Comparison of ENCODE assay signal across 1 cellular context in the genomic region with DNA sequence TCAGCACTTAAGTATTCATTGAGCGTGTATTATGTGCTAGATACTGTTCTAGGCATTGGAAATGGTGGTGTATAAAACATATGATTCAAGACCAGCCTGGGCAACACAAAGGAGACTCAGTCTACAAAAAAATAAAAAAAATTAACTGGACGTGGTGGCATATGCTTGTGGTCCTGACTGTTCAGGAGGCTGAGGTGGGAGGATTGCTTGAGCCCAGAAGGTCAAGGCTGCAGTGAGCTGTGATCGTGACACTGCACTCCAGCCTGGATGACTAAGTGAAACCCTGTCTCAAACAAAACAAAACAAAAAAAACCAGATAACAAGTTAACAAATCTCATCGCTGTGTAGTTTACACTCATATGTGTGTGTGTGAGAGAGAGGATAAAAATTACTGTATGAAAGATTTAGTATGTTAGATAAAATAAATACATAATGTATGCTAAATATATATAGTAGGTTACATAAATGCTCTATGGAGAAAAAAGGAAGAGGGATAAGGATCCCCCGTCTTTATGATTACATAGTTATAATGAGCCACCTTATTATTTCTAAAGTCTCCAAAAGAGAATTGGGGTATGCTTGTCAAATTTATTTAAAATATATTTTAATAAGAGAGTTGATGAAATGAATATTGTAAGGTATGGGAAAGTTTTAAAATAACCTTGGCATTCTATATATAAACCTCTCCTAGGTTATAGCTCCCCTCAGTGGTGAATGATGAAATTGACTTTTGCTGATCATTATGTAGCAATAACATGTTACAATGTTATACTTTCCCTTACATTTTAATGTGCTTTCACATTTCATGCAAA.
A peak's percentile ranks its signal among the peaks of the same experiment; 100 is the strongest.
TF ChIP-seq lines count a peak whose summit lies in the region.

No MANE protein-coding gene starts in this region.

TF ChIP-seq in HepG2, 621 proteins besides CTCF, POLR2A, EP300 and RAD21 (continued from another document and continues in another):
- TF ChIP-seq MZF1 (CRISPR knock-in tag; IDR thresholded peaks at IDR 0.05; ENCODE audit: borderline replicate concordance) = no peak
- TF ChIP-seq, protein P1, sequence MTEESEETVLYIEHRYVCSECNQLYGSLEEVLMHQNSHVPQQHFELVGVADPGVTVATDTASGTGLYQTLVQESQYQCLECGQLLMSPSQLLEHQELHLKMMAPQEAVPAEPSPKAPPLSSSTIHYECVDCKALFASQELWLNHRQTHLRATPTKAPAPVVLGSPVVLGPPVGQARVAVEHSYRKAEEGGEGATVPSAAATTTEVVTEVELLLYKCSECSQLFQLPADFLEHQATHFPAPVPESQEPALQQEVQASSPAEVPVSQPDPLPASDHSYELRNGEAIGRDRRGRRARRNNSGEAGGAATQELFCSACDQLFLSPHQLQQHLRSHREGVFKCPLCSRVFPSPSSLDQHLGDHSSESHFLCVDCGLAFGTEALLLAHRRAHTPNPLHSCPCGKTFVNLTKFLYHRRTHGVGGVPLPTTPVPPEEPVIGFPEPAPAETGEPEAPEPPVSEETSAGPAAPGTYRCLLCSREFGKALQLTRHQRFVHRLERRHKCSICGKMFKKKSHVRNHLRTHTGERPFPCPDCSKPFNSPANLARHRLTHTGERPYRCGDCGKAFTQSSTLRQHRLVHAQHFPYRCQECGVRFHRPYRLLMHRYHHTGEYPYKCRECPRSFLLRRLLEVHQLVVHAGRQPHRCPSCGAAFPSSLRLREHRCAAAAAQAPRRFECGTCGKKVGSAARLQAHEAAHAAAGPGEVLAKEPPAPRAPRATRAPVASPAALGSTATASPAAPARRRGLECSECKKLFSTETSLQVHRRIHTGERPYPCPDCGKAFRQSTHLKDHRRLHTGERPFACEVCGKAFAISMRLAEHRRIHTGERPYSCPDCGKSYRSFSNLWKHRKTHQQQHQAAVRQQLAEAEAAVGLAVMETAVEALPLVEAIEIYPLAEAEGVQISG (CRISPR knock-in tag; IDR thresholded peaks at IDR 0.05) = 0 out of 2 replicates have a peak, but pooled peaks have one; percentile 18
- TF ChIP-seq MIER2 (CRISPR knock-in tag; IDR thresholded peaks at IDR 0.05) = no peak
- no peak for TF ChIP-seq HNRNPLL (IDR thresholded peaks at IDR 0.05; ENCODE audit: low read depth, low read length, poor library complexity, severe bottlenecking)
- peak; percentile 27; the same call in 1 of the 2 replicates for TF ChIP-seq FOXO1 (CRISPR knock-in tag; IDR thresholded peaks at IDR 0.05)
- TF ChIP-seq, protein P2, sequence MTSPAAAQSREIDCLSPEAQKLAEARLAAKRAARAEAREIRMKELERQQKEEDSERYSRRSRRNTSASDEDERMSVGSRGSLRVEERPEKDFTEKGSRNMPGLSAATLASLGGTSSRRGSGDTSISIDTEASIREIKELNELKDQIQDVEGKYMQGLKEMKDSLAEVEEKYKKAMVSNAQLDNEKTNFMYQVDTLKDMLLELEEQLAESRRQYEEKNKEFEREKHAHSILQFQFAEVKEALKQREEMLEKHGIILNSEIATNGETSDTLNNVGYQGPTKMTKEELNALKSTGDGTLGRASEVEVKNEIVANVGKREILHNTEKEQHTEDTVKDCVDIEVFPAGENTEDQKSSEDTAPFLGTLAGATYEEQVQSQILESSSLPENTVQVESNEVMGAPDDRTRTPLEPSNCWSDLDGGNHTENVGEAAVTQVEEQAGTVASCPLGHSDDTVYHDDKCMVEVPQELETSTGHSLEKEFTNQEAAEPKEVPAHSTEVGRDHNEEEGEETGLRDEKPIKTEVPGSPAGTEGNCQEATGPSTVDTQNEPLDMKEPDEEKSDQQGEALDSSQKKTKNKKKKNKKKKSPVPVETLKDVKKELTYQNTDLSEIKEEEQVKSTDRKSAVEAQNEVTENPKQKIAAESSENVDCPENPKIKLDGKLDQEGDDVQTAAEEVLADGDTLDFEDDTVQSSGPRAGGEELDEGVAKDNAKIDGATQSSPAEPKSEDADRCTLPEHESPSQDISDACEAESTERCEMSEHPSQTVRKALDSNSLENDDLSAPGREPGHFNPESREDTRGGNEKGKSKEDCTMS (CRISPR knock-in tag; conservative IDR thresholded peaks at IDR 0.05) = no peak
- TF ChIP-seq ZNF644 (CRISPR knock-in tag; IDR thresholded peaks at IDR 0.05; ENCODE audit: low read depth) = peak; percentile 59; the same call in 1 of the 2 replicates
- no peak for TF ChIP-seq CHD2 (IDR thresholded peaks at IDR 0.05; ENCODE audit: low read depth, low read length)
- TF ChIP-seq ZNF841 (CRISPR knock-in tag; IDR thresholded peaks at IDR 0.05; ENCODE audit: borderline replicate concordance) = no peak
- TF ChIP-seq, protein P3, sequence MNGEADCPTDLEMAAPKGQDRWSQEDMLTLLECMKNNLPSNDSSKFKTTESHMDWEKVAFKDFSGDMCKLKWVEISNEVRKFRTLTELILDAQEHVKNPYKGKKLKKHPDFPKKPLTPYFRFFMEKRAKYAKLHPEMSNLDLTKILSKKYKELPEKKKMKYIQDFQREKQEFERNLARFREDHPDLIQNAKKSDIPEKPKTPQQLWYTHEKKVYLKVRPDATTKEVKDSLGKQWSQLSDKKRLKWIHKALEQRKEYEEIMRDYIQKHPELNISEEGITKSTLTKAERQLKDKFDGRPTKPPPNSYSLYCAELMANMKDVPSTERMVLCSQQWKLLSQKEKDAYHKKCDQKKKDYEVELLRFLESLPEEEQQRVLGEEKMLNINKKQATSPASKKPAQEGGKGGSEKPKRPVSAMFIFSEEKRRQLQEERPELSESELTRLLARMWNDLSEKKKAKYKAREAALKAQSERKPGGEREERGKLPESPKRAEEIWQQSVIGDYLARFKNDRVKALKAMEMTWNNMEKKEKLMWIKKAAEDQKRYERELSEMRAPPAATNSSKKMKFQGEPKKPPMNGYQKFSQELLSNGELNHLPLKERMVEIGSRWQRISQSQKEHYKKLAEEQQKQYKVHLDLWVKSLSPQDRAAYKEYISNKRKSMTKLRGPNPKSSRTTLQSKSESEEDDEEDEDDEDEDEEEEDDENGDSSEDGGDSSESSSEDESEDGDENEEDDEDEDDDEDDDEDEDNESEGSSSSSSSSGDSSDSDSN (CRISPR knock-in tag; IDR thresholded peaks at IDR 0.05) = no peak
- no peak for TF ChIP-seq SMAD1 (CRISPR knock-in tag; IDR thresholded peaks at IDR 0.05; ENCODE audit: borderline replicate concordance, low read depth)
- no peak for TF ChIP-seq TCF12 (IDR thresholded peaks at IDR 0.05)
- TF ChIP-seq TCF12 (CRISPR knock-in tag; IDR thresholded peaks at IDR 0.05) = no peak
- TF ChIP-seq KAT2B (IDR thresholded peaks at IDR 0.05; ENCODE audit: borderline replicate concordance, low read depth, low read length) = no peak
- TF ChIP-seq FOXK1 (CRISPR knock-in tag; IDR thresholded peaks at IDR 0.05; ENCODE audit: borderline replicate concordance, low read depth) = peak; percentile 66
- no peak for TF ChIP-seq ZFX (CRISPR knock-in tag; IDR thresholded peaks at IDR 0.05; ENCODE audit: low read depth)
- TF ChIP-seq ZNF619 (CRISPR knock-in tag; IDR thresholded peaks at IDR 0.05) = no peak
- TF ChIP-seq, protein P4, sequence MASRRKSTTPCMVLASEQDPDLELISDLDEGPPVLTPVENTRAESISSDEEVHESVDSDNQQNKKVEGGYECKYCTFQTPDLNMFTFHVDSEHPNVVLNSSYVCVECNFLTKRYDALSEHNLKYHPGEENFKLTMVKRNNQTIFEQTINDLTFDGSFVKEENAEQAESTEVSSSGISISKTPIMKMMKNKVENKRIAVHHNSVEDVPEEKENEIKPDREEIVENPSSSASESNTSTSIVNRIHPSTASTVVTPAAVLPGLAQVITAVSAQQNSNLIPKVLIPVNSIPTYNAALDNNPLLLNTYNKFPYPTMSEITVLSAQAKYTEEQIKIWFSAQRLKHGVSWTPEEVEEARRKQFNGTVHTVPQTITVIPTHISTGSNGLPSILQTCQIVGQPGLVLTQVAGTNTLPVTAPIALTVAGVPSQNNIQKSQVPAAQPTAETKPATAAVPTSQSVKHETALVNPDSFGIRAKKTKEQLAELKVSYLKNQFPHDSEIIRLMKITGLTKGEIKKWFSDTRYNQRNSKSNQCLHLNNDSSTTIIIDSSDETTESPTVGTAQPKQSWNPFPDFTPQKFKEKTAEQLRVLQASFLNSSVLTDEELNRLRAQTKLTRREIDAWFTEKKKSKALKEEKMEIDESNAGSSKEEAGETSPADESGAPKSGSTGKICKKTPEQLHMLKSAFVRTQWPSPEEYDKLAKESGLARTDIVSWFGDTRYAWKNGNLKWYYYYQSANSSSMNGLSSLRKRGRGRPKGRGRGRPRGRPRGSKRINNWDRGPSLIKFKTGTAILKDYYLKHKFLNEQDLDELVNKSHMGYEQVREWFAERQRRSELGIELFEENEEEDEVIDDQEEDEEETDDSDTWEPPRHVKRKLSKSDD (CRISPR knock-in tag; IDR thresholded peaks at IDR 0.05; ENCODE audit: low read depth) = no peak
- TF ChIP-seq ELF3 (CRISPR knock-in tag; IDR thresholded peaks at IDR 0.05) = peak; percentile 62
- TF ChIP-seq ZNF557 (CRISPR knock-in tag; IDR thresholded peaks at IDR 0.05) = no peak
- TF ChIP-seq ZMYM4 (CRISPR knock-in tag; IDR thresholded peaks at IDR 0.05) = peak; percentile 89
- TF ChIP-seq ZNF879 (CRISPR knock-in tag; IDR thresholded peaks at IDR 0.05) = no peak
- TF ChIP-seq, protein P5, sequence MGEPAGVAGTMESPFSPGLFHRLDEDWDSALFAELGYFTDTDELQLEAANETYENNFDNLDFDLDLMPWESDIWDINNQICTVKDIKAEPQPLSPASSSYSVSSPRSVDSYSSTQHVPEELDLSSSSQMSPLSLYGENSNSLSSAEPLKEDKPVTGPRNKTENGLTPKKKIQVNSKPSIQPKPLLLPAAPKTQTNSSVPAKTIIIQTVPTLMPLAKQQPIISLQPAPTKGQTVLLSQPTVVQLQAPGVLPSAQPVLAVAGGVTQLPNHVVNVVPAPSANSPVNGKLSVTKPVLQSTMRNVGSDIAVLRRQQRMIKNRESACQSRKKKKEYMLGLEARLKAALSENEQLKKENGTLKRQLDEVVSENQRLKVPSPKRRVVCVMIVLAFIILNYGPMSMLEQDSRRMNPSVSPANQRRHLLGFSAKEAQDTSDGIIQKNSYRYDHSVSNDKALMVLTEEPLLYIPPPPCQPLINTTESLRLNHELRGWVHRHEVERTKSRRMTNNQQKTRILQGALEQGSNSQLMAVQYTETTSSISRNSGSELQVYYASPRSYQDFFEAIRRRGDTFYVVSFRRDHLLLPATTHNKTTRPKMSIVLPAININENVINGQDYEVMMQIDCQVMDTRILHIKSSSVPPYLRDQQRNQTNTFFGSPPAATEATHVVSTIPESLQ (CRISPR knock-in tag; conservative IDR thresholded peaks at IDR 0.05) = no peak
- no peak for TF ChIP-seq KDM3A (CRISPR knock-in tag; IDR thresholded peaks at IDR 0.05; ENCODE audit: low read depth)
- no peak for TF ChIP-seq ZNF33B (CRISPR knock-in tag; IDR thresholded peaks at IDR 0.05)
- no peak for TF ChIP-seq SAFB2 (CRISPR knock-in tag; IDR thresholded peaks at IDR 0.05; ENCODE audit: borderline replicate concordance, low read depth)
- TF ChIP-seq ZNF383 (CRISPR knock-in tag; IDR thresholded peaks at IDR 0.05; ENCODE audit: borderline replicate concordance) = no peak
- TF ChIP-seq, protein P6, sequence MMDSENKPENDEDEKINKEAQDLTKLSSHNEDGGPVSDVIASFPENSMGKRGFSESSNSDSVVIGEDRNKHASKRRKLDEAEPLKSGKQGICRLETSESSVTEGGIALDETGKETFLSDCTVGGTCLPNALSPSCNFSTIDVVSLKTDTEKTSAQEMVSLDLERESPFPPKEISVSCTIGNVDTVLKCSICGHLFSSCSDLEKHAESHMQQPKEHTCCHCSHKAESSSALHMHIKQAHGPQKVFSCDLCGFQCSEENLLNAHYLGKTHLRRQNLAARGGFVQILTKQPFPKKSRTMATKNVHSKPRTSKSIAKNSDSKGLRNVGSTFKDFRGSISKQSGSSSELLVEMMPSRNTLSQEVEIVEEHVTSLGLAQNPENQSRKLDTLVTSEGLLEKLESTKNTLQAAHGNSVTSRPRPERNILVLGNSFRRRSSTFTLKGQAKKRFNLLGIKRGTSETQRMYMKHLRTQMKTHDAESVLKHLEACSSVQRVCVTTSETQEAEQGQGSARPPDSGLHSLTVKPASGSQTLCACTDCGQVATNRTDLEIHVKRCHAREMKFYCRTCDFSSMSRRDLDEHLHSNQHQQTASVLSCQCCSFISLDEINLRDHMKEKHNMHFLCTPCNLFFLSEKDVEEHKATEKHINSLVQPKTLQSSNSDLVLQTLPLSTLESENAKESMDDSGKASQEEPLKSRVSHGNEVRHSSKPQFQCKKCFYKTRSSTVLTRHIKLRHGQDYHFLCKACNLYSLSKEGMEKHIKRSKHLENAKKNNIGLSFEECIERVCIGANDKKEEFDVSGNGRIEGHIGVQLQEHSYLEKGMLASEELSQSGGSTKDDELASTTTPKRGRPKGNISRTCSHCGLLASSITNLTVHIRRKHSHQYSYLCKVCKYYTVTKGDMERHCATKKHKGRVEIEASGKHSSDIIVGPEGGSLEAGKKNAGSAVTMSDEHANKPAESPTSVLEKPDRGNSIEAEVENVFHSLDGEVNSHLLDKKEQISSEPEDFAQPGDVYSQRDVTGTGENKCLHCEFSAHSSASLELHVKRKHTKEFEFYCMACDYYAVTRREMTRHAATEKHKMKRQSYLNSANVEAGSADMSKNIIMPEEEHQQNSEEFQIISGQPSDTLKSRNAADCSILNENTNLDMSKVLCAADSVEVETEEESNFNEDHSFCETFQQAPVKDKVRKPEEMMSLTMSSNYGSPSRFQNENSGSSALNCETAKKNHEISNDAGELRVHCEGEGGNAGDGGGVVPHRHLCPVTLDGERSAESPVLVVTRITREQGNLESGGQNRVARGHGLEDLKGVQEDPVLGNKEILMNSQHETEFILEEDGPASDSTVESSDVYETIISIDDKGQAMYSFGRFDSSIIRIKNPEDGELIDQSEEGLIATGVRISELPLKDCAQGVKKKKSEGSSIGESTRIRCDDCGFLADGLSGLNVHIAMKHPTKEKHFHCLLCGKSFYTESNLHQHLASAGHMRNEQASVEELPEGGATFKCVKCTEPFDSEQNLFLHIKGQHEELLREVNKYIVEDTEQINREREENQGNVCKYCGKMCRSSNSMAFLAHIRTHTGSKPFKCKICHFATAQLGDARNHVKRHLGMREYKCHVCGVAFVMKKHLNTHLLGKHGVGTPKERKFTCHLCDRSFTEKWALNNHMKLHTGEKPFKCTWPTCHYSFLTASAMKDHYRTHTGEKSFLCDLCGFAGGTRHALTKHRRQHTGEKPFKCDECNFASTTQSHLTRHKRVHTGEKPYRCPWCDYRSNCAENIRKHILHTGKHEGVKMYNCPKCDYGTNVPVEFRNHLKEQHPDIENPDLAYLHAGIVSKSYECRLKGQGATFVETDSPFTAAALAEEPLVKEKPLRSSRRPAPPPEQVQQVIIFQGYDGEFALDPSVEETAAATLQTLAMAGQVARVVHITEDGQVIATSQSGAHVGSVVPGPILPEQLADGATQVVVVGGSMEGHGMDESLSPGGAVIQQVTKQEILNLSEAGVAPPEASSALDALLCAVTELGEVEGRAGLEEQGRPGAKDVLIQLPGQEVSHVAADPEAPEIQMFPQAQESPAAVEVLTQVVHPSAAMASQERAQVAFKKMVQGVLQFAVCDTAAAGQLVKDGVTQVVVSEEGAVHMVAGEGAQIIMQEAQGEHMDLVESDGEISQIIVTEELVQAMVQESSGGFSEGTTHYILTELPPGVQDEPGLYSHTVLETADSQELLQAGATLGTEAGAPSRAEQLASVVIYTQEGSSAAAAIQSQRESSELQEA (CRISPR knock-in tag; IDR thresholded peaks at IDR 0.05; ENCODE audit: not compliant biosample characterization) = no peak
- peak; percentile 58; the same call in 1 of the 2 replicates for TF ChIP-seq KDM5A (IDR thresholded peaks at IDR 0.05; ENCODE audit: borderline replicate concordance, low read length)
- no peak for TF ChIP-seq ZNF562 (CRISPR knock-in tag; IDR thresholded peaks at IDR 0.05; ENCODE audit: borderline replicate concordance)
- TF ChIP-seq ZNF614 (CRISPR knock-in tag; IDR thresholded peaks at IDR 0.05; ENCODE audit: borderline replicate concordance) = peak; percentile 52; the same call in 1 of the 2 replicates
- TF ChIP-seq RBM22 (optimal IDR thresholded peaks at IDR 0.05; ENCODE audit: low read length) = peak; percentile 70
- 0 out of 2 replicates have a peak, but pooled peaks have one; percentile 40 for TF ChIP-seq ZNF205 (CRISPR knock-in tag; IDR thresholded peaks at IDR 0.05)
- TF ChIP-seq ZNF615 (CRISPR knock-in tag; IDR thresholded peaks at IDR 0.05; ENCODE audit: borderline replicate concordance) = no peak
